ENCODE assay signal across 2 cellular contexts in genomic region chr20:36235892-36236785, GRCh38.
TF ChIP-seq lines count a peak whose summit lies in the region.

Gene AAR2 (plus strand): TSS chr20:36236478. CDS start chr20:36239869, 3,391 bp downstream.

TF ChIP-seq in HEK293, 187 proteins besides CTCF, POLR2A, EP300 and RAD21 (continued from another document and continues in another):
- TF ChIP-seq PRDM2 (tag by site-specific recombination; IDR thresholded peaks at IDR 0.05; ENCODE audit: borderline replicate concordance), result no peak
- TF ChIP-seq ZSCAN16 (tag by site-specific recombination; IDR thresholded peaks at IDR 0.05), result no peak
- peak; percentile 30; the same call in 1 of the 2 replicates for TF ChIP-seq KLF10 (tag by site-specific recombination; IDR thresholded peaks at IDR 0.05)
- no peak for TF ChIP-seq ZNF366 (tag by site-specific recombination; conservative IDR thresholded peaks at IDR 0.05)
- peak; percentile 81; the same call in 1 of the 2 replicates for TF ChIP-seq ZEB2 (tag by site-specific recombination; IDR thresholded peaks at IDR 0.05)
- no peak for TF ChIP-seq ZNF658 (tag by site-specific recombination; IDR thresholded peaks at IDR 0.05)
- no peak for TF ChIP-seq ZNF544 (tag by site-specific recombination; IDR thresholded peaks at IDR 0.05)
- no peak for TF ChIP-seq ZNF624 (tag by site-specific recombination; IDR thresholded peaks at IDR 0.05)
- TF ChIP-seq ZBTB48 (tag by site-specific recombination; IDR thresholded peaks at IDR 0.05), result no peak
- no peak for TF ChIP-seq BCL6B (tag by site-specific recombination; IDR thresholded peaks at IDR 0.05)
- TF ChIP-seq ZNF585B (tag by site-specific recombination; IDR thresholded peaks at IDR 0.05), result peak; percentile 53
- TF ChIP-seq ZNF596 (tag by site-specific recombination; IDR thresholded peaks at IDR 0.05), result no peak
- TF ChIP-seq ZNF423 (tag by site-specific recombination; IDR thresholded peaks at IDR 0.05), result no peak
- TF ChIP-seq ZNF664 (tag by site-specific recombination; IDR thresholded peaks at IDR 0.05), result peak; percentile 41; the same call in 1 of the 2 replicates
- no peak for TF ChIP-seq ZNF549 (tag by site-specific recombination; IDR thresholded peaks at IDR 0.05)
- no peak for TF ChIP-seq RBAK (tag by site-specific recombination; IDR thresholded peaks at IDR 0.05)
- no peak for TF ChIP-seq AEBP2 (tag by site-specific recombination; IDR thresholded peaks at IDR 0.05; ENCODE audit: borderline replicate concordance)
- no peak for TF ChIP-seq PBX3 (CRISPR knock-in tag; IDR thresholded peaks at IDR 0.05)
- TF ChIP-seq GLI2 (tag by site-specific recombination; IDR thresholded peaks at IDR 0.05; ENCODE audit: borderline replicate concordance, low read depth), result no peak; the same call in 1 of the 2 replicates
- TF ChIP-seq ZNF629 (tag by site-specific recombination; IDR thresholded peaks at IDR 0.05), result peak; percentile 73
- no peak for TF ChIP-seq ZNF623 (tag by site-specific recombination; IDR thresholded peaks at IDR 0.05)
- TF ChIP-seq ZNF341 (tag by site-specific recombination; IDR thresholded peaks at IDR 0.05; ENCODE audit: low read depth), result 0 out of 2 replicates have a peak, but pooled peaks have one; percentile 9
- TF ChIP-seq ZFHX2 (tag by site-specific recombination; conservative IDR thresholded peaks at IDR 0.05), result no peak; the same call in none of the 2 replicates

TF ChIP-seq in GM12878, 131 proteins besides CTCF, POLR2A, EP300 and RAD21 (continued from another document and continues in another):
- TF ChIP-seq NKRF (conservative IDR thresholded peaks at IDR 0.05) (peak; percentile 63), CHD2 (IDR thresholded peaks at IDR 0.05; ENCODE audit: borderline replicate concordance, low read depth, low read length) (peak; percentile 70; the same call in 1 of the 2 replicates), RFX5 (IDR thresholded peaks at IDR 0.05; ENCODE audit: low read depth, low read length) (no peak; the same call in 1 of the 2 replicates), FOXK2 (IDR thresholded peaks at IDR 0.05) (peak; percentile 41; the same call in 1 of the 2 replicates), SIN3A (IDR thresholded peaks at IDR 0.05; ENCODE audit: low read depth, low read length) (peak; percentile 80), E2F4 (IDR thresholded peaks at IDR 0.05; ENCODE audit: low read depth, low read length) (no peak), RCOR1 (conservative IDR thresholded peaks at IDR 0.05; ENCODE audit: low read depth, low read length) (no peak; the same call in 1 of the 2 replicates), GABPA (IDR thresholded peaks at IDR 0.05; ENCODE audit: low read depth) (peak; percentile 99), HDAC2 (IDR thresholded peaks at IDR 0.05) (0 out of 2 replicates have a peak, but pooled peaks have one; percentile 41), IKZF1 (conservative IDR thresholded peaks at IDR 0.05) (peak; percentile 87), PBX3 (IDR thresholded peaks at IDR 0.05; ENCODE audit: insufficient replicate concordance, low read depth, low read length) (no peak), SREBF1 (IDR thresholded peaks at IDR 0.05; ENCODE audit: low read length) (no peak), IRF5 (IDR thresholded peaks at IDR 0.05; ENCODE audit: borderline replicate concordance) (no peak), KAT2A (conservative IDR thresholded peaks at IDR 0.05; ENCODE audit: control insufficient read depth, low read depth, low read length) (no peak), USF2 (IDR thresholded peaks at IDR 0.05; ENCODE audit: borderline replicate concordance, low read depth, low read length) (no peak), ATF3 (IDR thresholded peaks at IDR 0.05; ENCODE audit: borderline replicate concordance, extremely low read depth, low read depth, low read length) (no peak), STAT1 (conservative IDR thresholded peaks at IDR 0.05) (peak; percentile 64; the same call in 1 of the 2 replicates), CBX3 (IDR thresholded peaks at IDR 0.05; ENCODE audit: borderline replicate concordance, low read depth) (no peak), BCLAF1 (IDR thresholded peaks at IDR 0.05) (no peak), BACH1 (IDR thresholded peaks at IDR 0.05; ENCODE audit: borderline replicate concordance) (peak; percentile 21; the same call in 1 of the 2 replicates), HDGF (IDR thresholded peaks at IDR 0.05) (no peak), IKZF2 (IDR thresholded peaks at IDR 0.05) (peak in 1 of 2 experiments; percentile 36; a peak in 1 of 4 replicates), CBX5 (IDR thresholded peaks at IDR 0.05; ENCODE audit: low read depth) (peak; percentile 96), MEF2B (IDR thresholded peaks at IDR 0.05; ENCODE audit: partially characterized antibody, poor library complexity, severe bottlenecking) (peak; percentile 13), MLLT1 (IDR thresholded peaks at IDR 0.05) (peak; percentile 63), TAF1 (IDR thresholded peaks at IDR 0.05; ENCODE audit: borderline replicate concordance, low read depth, low read length) (peak; percentile 98), ETV6 (conservative IDR thresholded peaks at IDR 0.05 in 1 of 2, IDR thresholded peaks at IDR 0.05 in 1 of 2; ENCODE audit: borderline replicate concordance in 1 of 2, low read depth in 1 of 2) (peak in 1 of 2 experiments; percentile 47; a peak in 1 of 4 replicates), FOXM1 (IDR thresholded peaks at IDR 0.05; ENCODE audit: low read depth, low read length) (no peak), PML (IDR thresholded peaks at IDR 0.05; ENCODE audit: low read length) (peak; percentile 85), POLR2AphosphoS2 (IDR thresholded peaks at IDR 0.05; ENCODE audit: low read depth, low read length) (0 out of 2 replicates have a peak, but pooled peaks have one; percentile 77), RBBP5 (conservative IDR thresholded peaks at IDR 0.05) (no peak), NFIC (IDR thresholded peaks at IDR 0.05; ENCODE audit: low read depth, low read length) (no peak), BCL3 (IDR thresholded peaks at IDR 0.05; ENCODE audit: borderline replicate concordance, insufficient read depth, low read depth, low read length, poor library complexity, severe bottlenecking) (no peak), CHD4 (IDR thresholded peaks at IDR 0.05) (no peak), KLF5 (IDR thresholded peaks at IDR 0.05; ENCODE audit: partially characterized antibody) (peak; percentile 52), ZZZ3 (IDR thresholded peaks at IDR 0.05; ENCODE audit: control insufficient read depth, insufficient read length, low read depth) (peak; percentile 74), DPF2 (IDR thresholded peaks at IDR 0.05) (no peak), EED (IDR thresholded peaks at IDR 0.05; ENCODE audit: low read depth) (peak; percentile 53; the same call in 1 of the 2 replicates), TCF12 (IDR thresholded peaks at IDR 0.05; ENCODE audit: low read depth, low read length) (peak; percentile 71; the same call in 1 of the 2 replicates), KDM1A (IDR thresholded peaks at IDR 0.05; ENCODE audit: borderline replicate concordance) (no peak)
